Comparison of ENCODE assay signal across 16 cellular contexts in the genomic region with DNA sequence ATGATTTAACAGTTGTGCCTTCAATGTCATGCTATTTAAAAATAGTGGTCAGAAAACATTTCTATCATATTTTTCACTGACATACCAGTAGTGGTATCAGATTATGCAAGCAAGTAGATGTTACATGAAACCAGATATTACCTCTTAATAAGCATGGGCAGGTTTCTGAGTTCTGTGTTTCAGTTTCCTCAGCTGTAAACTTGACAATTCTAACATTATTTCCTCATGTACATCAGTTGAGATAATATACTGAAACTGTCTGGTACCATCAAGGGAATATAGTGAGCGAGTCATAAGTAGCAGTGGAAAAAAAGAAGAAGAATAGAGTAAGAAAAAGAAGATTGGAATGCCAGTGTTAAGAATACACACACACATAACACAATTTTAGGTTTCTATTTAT.
DNase-seq lines count a peak whose midpoint lies in the region; ATAC-seq and TF ChIP-seq lines count a peak whose summit lies in the region.
"Had no signal": no experiment of that assay in that cellular context is flagged by ENCODE, and none has a peak within 500 bp of the region (broad histone marks: within the 10 kb centered on the region; RNA-seq: fewer than 3 reads in every experiment).

No MANE protein-coding gene starts in this region.

- H3K4me3 ChIP-seq in mammary epithelial cell (replicated peaks in 1 of 3; ENCODE audit: insufficient read depth in 1 of 3, low read depth in 2 of 3, low read length in 3 of 3) (no peak overlapping the region), breast epithelium (no peak overlapping the region), epithelial cell of esophagus (ENCODE audit: low read length) (no peak overlapping the region), neural progenitor cell (no peak overlapping the region)
- H3K4me3 ChIP-seq: HAP-1, K562 had no signal

- no peaks in the 10 kb centered on the region for H3K27me3 Mint-ChIP-seq in neural progenitor cell (ENCODE audit: insufficient read depth, low read depth)
- H3K27me3 Mint-ChIP-seq: CD8-positive, alpha-beta memory T cell had no signal

- in situ Hi-C loops in mammary epithelial cell (cut with MboI; ENCODE audit: low sequenced_read_pairs in 2 of 2), result no loop called here

- H3K4me1 Mint-ChIP-seq in neural progenitor cell, result peaks cover 3% of the 10 kb centered on the region
- H3K4me1 Mint-ChIP-seq: CD14-positive monocyte; CD8-positive, alpha-beta memory T cell had no signal

- H3K4me1 ChIP-seq in mammary epithelial cell (ENCODE audit: insufficient read depth, low read length), result no peaks in the 10 kb centered on the region
- H3K4me1 ChIP-seq in breast epithelium, result no peaks in the 10 kb centered on the region
- no peaks in the 10 kb centered on the region for H3K4me1 ChIP-seq in neural progenitor cell
- H3K4me1 ChIP-seq: HAP-1 had no signal

- H3K36me3 ChIP-seq in mammary epithelial cell (ENCODE audit: insufficient read depth, low read length), result no peaks in the 10 kb centered on the region
- H3K36me3 ChIP-seq in breast epithelium, result no peaks in the 10 kb centered on the region
- H3K36me3 ChIP-seq in neural progenitor cell, result no peaks in the 10 kb centered on the region
- H3K36me3 ChIP-seq: HAP-1 had no signal

- TF ChIP-seq CTCF in mammary epithelial cell (conservative IDR thresholded peaks at IDR 0.05 in 1 of 2, IDR thresholded peaks at IDR 0.05 in 1 of 2; ENCODE audit: extremely low read depth in 1 of 2, insufficient read depth in 1 of 2, low read depth in 1 of 2, low read length in 2 of 2) (no peak), breast epithelium (IDR thresholded peaks at IDR 0.05) (no peak), epithelial cell of esophagus (IDR thresholded peaks at IDR 0.05; ENCODE audit: insufficient read depth, low read depth, low read length, missing control alignments) (no peak), neural progenitor cell (IDR thresholded peaks at IDR 0.05) (no peak)

- H2AFZ ChIP-seq in mammary epithelial cell (ENCODE audit: low read depth, low read length) (peak overlapping the region; percentile 20), neural progenitor cell (replicated peaks) (peak overlapping the region; percentile 34)

- no peaks in the 10 kb centered on the region for H3F3A ChIP-seq in neural progenitor cell (ENCODE audit: low read depth)

- DNase-seq in mammary epithelial cell (peak; percentile 20), breast epithelium (ENCODE audit: low spot score in 2 of 2) (no peak), epithelial cell of esophagus (ENCODE audit: low read depth) (peak; percentile 38), neural progenitor cell (ENCODE audit: low spot score) (no peak), mucosa of gallbladder (ENCODE audit: low spot score) (no peak), HT-29 (ENCODE audit: low spot score) (no peak)
- DNase-seq: CD8-positive, alpha-beta memory T cell; DMS53; GF-D8; GOT3 had no signal

- no peak overlapping the region for H3K4me3 Mint-ChIP-seq in neural progenitor cell
- H3K4me3 Mint-ChIP-seq: CD14-positive monocyte; CD8-positive, alpha-beta memory T cell had no signal

- H3K4me2 ChIP-seq in mammary epithelial cell (ENCODE audit: insufficient read depth, low read depth, low read length) (no peak overlapping the region), neural progenitor cell (no peak overlapping the region)

- ATAC-seq in GM19452 (IDR thresholded peaks at IDR 0.05; ENCODE audit: unreplicated experiment), result no peak
- ATAC-seq: K562 had no signal

- no peak overlapping the region for H3K27ac Mint-ChIP-seq in neural progenitor cell
- H3K27ac Mint-ChIP-seq: CD14-positive monocyte; CD8-positive, alpha-beta memory T cell had no signal

- intact Hi-C loops in mammary epithelial cell (cut with micrococcal nuclease) (no loop called here), breast epithelium (cut with DNase I; ENCODE audit: low total_unique reads) (no loop called here)

- dilution Hi-C loops in mammary epithelial cell (cut with HindIII; ENCODE audit: low sequenced_read_pairs), result no loop called here

- H3K9me3 Mint-ChIP-seq in neural progenitor cell, result no peaks in the 10 kb centered on the region
- H3K9me3 Mint-ChIP-seq: CD14-positive monocyte had no signal

- H3K9me3 ChIP-seq in mammary epithelial cell (replicated peaks; ENCODE audit: insufficient read depth, low read length) (no peaks in the 10 kb centered on the region), breast epithelium (no peaks in the 10 kb centered on the region), neural progenitor cell (ENCODE audit: low read depth) (no peaks in the 10 kb centered on the region)
- H3K9me3 ChIP-seq: HAP-1 had no signal

- H3K9ac ChIP-seq in mammary epithelial cell (ENCODE audit: insufficient read depth, low read length), result no peak overlapping the region
- H3K9ac ChIP-seq in neural progenitor cell, result no peak overlapping the region

- H3K27ac ChIP-seq in mammary epithelial cell (ENCODE audit: insufficient read depth, low read depth, low read length) (no peak overlapping the region), breast epithelium (no peak overlapping the region), neural progenitor cell (no peak overlapping the region)
- H3K27ac ChIP-seq: 22Rv1, HL-60 had no signal

- H3K79me2 ChIP-seq in mammary epithelial cell (ENCODE audit: insufficient read depth, low read length) (no peaks in the 10 kb centered on the region), neural progenitor cell (ENCODE audit: low read depth) (no peaks in the 10 kb centered on the region)

- no peaks in the 10 kb centered on the region for H3K27me3 ChIP-seq in mammary epithelial cell (ENCODE audit: insufficient read depth, low read length)
- H3K27me3 ChIP-seq in breast epithelium, result no peaks in the 10 kb centered on the region
- no peaks in the 10 kb centered on the region for H3K27me3 ChIP-seq in neural progenitor cell

- 100% methylated on average over 1 of the region's 1 CpG for WGBS in mammary epithelial cell (ENCODE audit: low coverage, missing lambda C conversion rate)

- no peaks in the 10 kb centered on the region for H3K36me3 Mint-ChIP-seq in neural progenitor cell
- H3K36me3 Mint-ChIP-seq: CD14-positive monocyte; CD8-positive, alpha-beta memory T cell had no signal

- H4K20me1 ChIP-seq in mammary epithelial cell (ENCODE audit: insufficient read depth, low read length) (no peaks in the 10 kb centered on the region), neural progenitor cell (ENCODE audit: low read depth) (no peaks in the 10 kb centered on the region)

- no peak for TF ChIP-seq POLR2A in breast epithelium (IDR thresholded peaks at IDR 0.05)

- no TSS peak for BruUV-seq in mammary epithelial cell (replicated peaks; lab: Mats Ljungman, UMichigan)

- CTCF ChIA-PET in mammary epithelial cell (lab: Charles Lee; ENCODE audit: low non-redundant PET), result no interaction called here

Comparison
In these comparisons a context has a peak if more than half of its experiments do, and no peak if none do; other contexts are left out.
1. DNase-seq: peak in mammary epithelial cell (single experiment) and epithelial cell of esophagus (single experiment); none in breast epithelium (0 of 2), neural progenitor cell (single experiment), mucosa of gallbladder (single experiment) and HT-29 (single experiment).